Comparison of ENCODE assay signal across 8 cellular contexts in the genomic region with DNA sequence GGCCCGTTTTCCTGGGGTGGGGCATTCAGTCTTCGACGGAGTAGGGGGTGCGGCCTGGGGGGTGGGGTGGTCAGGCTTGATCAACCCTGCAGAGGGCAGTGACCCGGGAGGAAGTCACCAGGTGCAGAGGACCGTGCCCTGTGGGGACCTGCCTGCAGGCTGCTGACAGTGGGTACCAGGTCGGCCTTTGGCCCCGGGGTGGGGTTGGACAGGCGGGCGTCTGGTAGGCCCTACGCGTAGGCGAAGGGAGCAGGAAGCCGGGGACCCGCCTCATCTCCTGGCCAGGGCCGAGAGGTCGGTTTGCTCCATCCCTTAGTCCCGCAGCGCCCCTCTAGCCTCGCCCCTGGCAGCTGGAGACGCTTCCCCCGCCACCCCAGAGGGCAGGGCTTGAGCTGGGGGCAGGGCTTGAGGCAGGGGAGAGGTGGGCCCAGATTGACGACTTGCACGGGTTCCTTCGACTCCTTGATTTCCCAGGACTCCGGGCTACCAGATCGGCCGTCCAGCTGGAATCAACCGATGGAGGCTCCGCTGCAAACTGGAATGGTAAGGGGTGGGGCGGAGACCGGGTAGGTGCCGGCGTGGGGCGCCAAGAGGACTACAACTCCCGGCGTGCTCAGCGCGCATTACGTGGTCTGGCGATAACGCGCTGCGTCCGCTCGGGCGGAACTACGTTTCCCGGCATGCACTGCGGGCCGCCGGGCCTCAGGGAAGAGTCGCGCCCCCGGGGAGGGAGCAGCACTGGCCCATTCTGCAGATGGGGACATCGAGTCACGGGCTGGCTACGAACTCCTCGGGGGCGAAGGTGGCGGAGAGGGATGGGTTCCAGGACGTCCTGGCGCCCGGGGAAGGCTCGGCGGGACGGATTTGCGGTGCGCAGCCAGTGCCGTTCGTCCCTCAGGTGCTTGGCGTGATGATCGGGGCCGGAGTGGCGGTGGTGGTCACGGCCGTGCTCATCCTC. TPM values are rescaled to one million over a fixed set of nuclear protein-coding genes. Genes with fewer than 3 reads are reported as not detected.
DNase-seq lines count a peak whose midpoint lies in the region; ATAC-seq and TF ChIP-seq lines count a peak whose summit lies in the region.

A gene (plus strand): TSS at position 683 of the 958 bp plus-strand sequence. CDS start 72 bp downstream, at position 755.

- peak within 1 kb of the TSS; percentile 83 for H4K8ac ChIP-seq in trophoblast cell (ENCODE audit: low read depth, low read length)

- H3K36me3 ChIP-seq in trophoblast cell (ENCODE audit: control insufficient read depth in 1 of 2, insufficient read depth in 2 of 2, low read length in 2 of 2) (peaks cover 21 to 29% of the 10 kb centered on the region in 2 experiments), tibial nerve (peaks cover 0 to 59% (median 11%) of the 10 kb centered on the region in 3 donors)

- peak within 1 kb of the TSS; percentile 91 for H3K4me3 ChIP-seq in GM12864 (ENCODE audit: low read depth, low read length)
- H3K4me3 ChIP-seq in trophoblast cell (ENCODE audit: low read depth, low read length): peak within 1 kb of the TSS; percentile 78
- H3K4me3 ChIP-seq in tibial nerve: peak within 1 kb of the TSS; percentile 64 to 92 (median 82)

- no peak within 1 kb of the TSS for H3K23ac ChIP-seq in trophoblast cell (ENCODE audit: low read length)

- peak; percentile 95 to 96 for TF ChIP-seq EP300 in tibial nerve (IDR thresholded peaks at IDR 0.05)

- ATAC-seq in HG02678 (IDR thresholded peaks at IDR 0.05; ENCODE audit: unreplicated experiment) (peak; percentile 77), Right ventricle myocardium superior (ENCODE audit: poor library complexity) (peak; percentile 87)

- H3K4me2 ChIP-seq in trophoblast cell (ENCODE audit: low read length): peak within 1 kb of the TSS; percentile 73

- DNase-seq in GM12864 (ENCODE audit: low read depth) (peak; percentile 73), NCI-H1417 (lab: John Stamatoyannopoulos, UW) (peak; percentile 86 to 97 (median 95)), SW480 (ENCODE audit: low spot score) (peak; percentile 90), Right ventricle myocardium superior (peak; percentile 98), trophoblast cell (peak; percentile 94 to 98), tibial nerve (ENCODE audit: low spot score in 2 of 2) (peak; percentile 90 to 95)
- peak; percentile 85 for DNase-seq in activated naive CD8-positive, alpha-beta T cell treated with anti-CD3 and anti-CD28 coated beads, Interleukin-2, amount 50 U/mL, for 16 hours (ENCODE audit: low read depth, low spot score)

- H3K9me3 ChIP-seq in trophoblast cell (ENCODE audit: insufficient read depth, low read depth, low read length) (no peaks in the 10 kb centered on the region), tibial nerve (no peaks in the 10 kb centered on the region)

- peak within 1 kb of the TSS; percentile 87 for H4K91ac ChIP-seq in trophoblast cell (ENCODE audit: low read depth, low read length)

- peak within 1 kb of the TSS; percentile 73 for H3K9ac ChIP-seq in trophoblast cell (ENCODE audit: low read length)

- no CpG with 5 or more reads among the region's 77 CpGs for WGBS in trophoblast cell (ENCODE audit: extremely low coverage, insufficient coverage, insufficient read length)
- 0 to 1% methylated on average over 31 to 65 of the region's 77 CpGs for whole genome bisulfite sequencing in tibial nerve, 2 donors

- H4K12ac ChIP-seq in trophoblast cell (ENCODE audit: low read depth, low read length): peak within 1 kb of the TSS; percentile 83

- H3K14ac ChIP-seq in trophoblast cell (ENCODE audit: low read length): peak within 1 kb of the TSS; percentile 93

- peak within 1 kb of the TSS; percentile 96 for H3K4ac ChIP-seq in trophoblast cell (ENCODE audit: low read depth, low read length)

- peak within 1 kb of the TSS; percentile 81 for H2BK5ac ChIP-seq in trophoblast cell (ENCODE audit: low read depth, low read length, poor library complexity)

- peak; percentile 57 to 77 for TF ChIP-seq POLR2A in tibial nerve (IDR thresholded peaks at IDR 0.05)

- peak within 1 kb of the TSS; percentile 91 for H2BK120ac ChIP-seq in trophoblast cell (ENCODE audit: insufficient read depth, low read length, poor library complexity)

- H3K27me3 ChIP-seq in trophoblast cell (ENCODE audit: insufficient read depth, low read length): no peaks in the 10 kb centered on the region
- no peaks in the 10 kb centered on the region for H3K27me3 ChIP-seq in tibial nerve

- H3K79me1 ChIP-seq in trophoblast cell (ENCODE audit: low read length): peaks cover 25% of the 10 kb centered on the region

- peak within 1 kb of the TSS; percentile 97 for H3K18ac ChIP-seq in trophoblast cell (ENCODE audit: low read length)

- peaks cover 10% of the 10 kb centered on the region for H3K79me2 ChIP-seq in trophoblast cell (ENCODE audit: control insufficient read depth, insufficient read depth, low read length, poor library complexity)

- peaks cover 14 to 16% of the 10 kb centered on the region in 2 experiments for H3K4me1 ChIP-seq in trophoblast cell (ENCODE audit: control insufficient read depth in 1 of 2, insufficient read depth in 2 of 2, low read length in 2 of 2)
- H3K4me1 ChIP-seq in tibial nerve: peaks cover 0 to 18% (median 7%) of the 10 kb centered on the region in 4 donors

- peak within 1 kb of the TSS; percentile 95 for H2AK5ac ChIP-seq in trophoblast cell (ENCODE audit: low read length)

- H3K27ac ChIP-seq in trophoblast cell (ENCODE audit: low read depth, low read length): peak within 1 kb of the TSS; percentile 85
- H3K27ac ChIP-seq in tibial nerve: peak within 1 kb of the TSS; percentile 80 to 98 (median 92)

- H2AFZ ChIP-seq in trophoblast cell (ENCODE audit: insufficient read depth, low read length, poor library complexity): peak within 1 kb of the TSS; percentile 68

- peak within 1 kb of the TSS; percentile 73 for H2BK12ac ChIP-seq in trophoblast cell (ENCODE audit: low read length)

- intact Hi-C loops in Right ventricle myocardium superior (cut with DNase I): no loop called here

- no peak for TF ChIP-seq CTCF in GM12864 (IDR thresholded peaks at IDR 0.05; ENCODE audit: low read depth, low read length, missing control alignments)
- TF ChIP-seq CTCF in tibial nerve (IDR thresholded peaks at IDR 0.05): no peak

RNA-seq across cellular contexts. Expression of the gene that starts here (rescaled TPM):
- total RNA-seq in Right ventricle myocardium superior (50.4 TPM), tibial nerve (100 to 1,000 TPM in 1 of 4 donors, 10 to 100 TPM in 3; 66.3 to 138 (median 68.3) TPM)
- polyA plus RNA-seq in trophoblast cell (2013): 73.4 and 78.6 TPM in 2 replicates

Comparison
In these comparisons a context has a peak if more than half of its experiments do, and no peak if none do; other contexts are left out.
1. Peak in every context shown above with its lines: DNase-seq, ATAC-seq, H3K4me3 ChIP-seq and H3K27ac ChIP-seq.